In genomic region chr1:153783233-153784190, GRCh38 we compare ENCODE assay signal across 1 cellular context.
TF ChIP-seq lines count a peak whose summit lies in the region.

No MANE protein-coding gene starts in this region.

TF ChIP-seq in K562, 482 proteins besides CTCF, POLR2A, EP300 and RAD21 (continued from another document and continues in another):
- TF ChIP-seq, protein P1, sequence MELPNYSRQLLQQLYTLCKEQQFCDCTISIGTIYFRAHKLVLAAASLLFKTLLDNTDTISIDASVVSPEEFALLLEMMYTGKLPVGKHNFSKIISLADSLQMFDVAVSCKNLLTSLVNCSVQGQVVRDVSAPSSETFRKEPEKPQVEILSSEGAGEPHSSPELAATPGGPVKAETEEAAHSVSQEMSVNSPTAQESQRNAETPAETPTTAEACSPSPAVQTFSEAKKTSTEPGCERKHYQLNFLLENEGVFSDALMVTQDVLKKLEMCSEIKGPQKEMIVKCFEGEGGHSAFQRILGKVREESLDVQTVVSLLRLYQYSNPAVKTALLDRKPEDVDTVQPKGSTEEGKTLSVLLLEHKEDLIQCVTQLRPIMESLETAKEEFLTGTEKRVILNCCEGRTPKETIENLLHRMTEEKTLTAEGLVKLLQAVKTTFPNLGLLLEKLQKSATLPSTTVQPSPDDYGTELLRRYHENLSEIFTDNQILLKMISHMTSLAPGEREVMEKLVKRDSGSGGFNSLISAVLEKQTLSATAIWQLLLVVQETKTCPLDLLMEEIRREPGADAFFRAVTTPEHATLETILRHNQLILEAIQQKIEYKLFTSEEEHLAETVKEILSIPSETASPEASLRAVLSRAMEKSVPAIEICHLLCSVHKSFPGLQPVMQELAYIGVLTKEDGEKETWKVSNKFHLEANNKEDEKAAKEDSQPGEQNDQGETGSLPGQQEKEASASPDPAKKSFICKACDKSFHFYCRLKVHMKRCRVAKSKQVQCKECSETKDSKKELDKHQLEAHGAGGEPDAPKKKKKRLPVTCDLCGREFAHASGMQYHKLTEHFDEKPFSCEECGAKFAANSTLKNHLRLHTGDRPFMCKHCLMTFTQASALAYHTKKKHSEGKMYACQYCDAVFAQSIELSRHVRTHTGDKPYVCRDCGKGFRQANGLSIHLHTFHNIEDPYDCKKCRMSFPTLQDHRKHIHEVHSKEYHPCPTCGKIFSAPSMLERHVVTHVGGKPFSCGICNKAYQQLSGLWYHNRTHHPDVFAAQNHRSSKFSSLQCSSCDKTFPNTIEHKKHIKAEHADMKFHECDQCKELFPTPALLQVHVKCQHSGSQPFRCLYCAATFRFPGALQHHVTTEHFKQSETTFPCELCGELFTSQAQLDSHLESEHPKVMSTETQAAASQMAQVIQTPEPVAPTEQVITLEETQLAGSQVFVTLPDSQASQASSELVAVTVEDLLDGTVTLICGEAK (IDR thresholded peaks at IDR 0.05), result peak; percentile 58
- TF ChIP-seq, protein P1 (CRISPR knock-in tag; IDR thresholded peaks at IDR 0.05), result no peak
- no peak for TF ChIP-seq STAT5A (IDR thresholded peaks at IDR 0.05; ENCODE audit: borderline replicate concordance, low read length)
- no peak for TF ChIP-seq BMI1 (IDR thresholded peaks at IDR 0.05; ENCODE audit: low read length)
- TF ChIP-seq, protein P2, sequence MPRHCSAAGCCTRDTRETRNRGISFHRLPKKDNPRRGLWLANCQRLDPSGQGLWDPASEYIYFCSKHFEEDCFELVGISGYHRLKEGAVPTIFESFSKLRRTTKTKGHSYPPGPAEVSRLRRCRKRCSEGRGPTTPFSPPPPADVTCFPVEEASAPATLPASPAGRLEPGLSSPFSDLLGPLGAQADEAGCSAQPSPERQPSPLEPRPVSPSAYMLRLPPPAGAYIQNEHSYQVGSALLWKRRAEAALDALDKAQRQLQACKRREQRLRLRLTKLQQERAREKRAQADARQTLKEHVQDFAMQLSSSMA (CRISPR knock-in tag; IDR thresholded peaks at IDR 0.05), result no peak
- no peak for TF ChIP-seq CBX2 (IDR thresholded peaks at IDR 0.05; ENCODE audit: insufficient read depth, low read length, poor library complexity, severe bottlenecking)
- TF ChIP-seq ZNF354B (CRISPR knock-in tag; IDR thresholded peaks at IDR 0.05), result no peak
- TF ChIP-seq, protein P3, sequence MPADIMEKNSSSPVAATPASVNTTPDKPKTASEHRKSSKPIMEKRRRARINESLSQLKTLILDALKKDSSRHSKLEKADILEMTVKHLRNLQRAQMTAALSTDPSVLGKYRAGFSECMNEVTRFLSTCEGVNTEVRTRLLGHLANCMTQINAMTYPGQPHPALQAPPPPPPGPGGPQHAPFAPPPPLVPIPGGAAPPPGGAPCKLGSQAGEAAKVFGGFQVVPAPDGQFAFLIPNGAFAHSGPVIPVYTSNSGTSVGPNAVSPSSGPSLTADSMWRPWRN (IDR thresholded peaks at IDR 0.05; ENCODE audit: low read depth), result no peak
- TF ChIP-seq TAL1 (IDR thresholded peaks at IDR 0.05), result no peak
- TF ChIP-seq KDM5B (IDR thresholded peaks at IDR 0.05; ENCODE audit: insufficient replicate concordance, low read depth, low read length), result peak; percentile 92
- TF ChIP-seq CCNT2 (IDR thresholded peaks at IDR 0.05; ENCODE audit: borderline replicate concordance, extremely low read depth, insufficient read length, low read depth, low read length), result peak; percentile 64
- TF ChIP-seq CHCHD3 (CRISPR knock-in tag; IDR thresholded peaks at IDR 0.05), result peak; percentile 83; the same call in 1 of the 2 replicates
- no peak for TF ChIP-seq CAMTA2 (CRISPR knock-in tag; conservative IDR thresholded peaks at IDR 0.05)
- TF ChIP-seq MITF (IDR thresholded peaks at IDR 0.05), result no peak
- no peak for TF ChIP-seq NR2F6 (CRISPR knock-in tag; IDR thresholded peaks at IDR 0.05)
- TF ChIP-seq, protein P4, sequence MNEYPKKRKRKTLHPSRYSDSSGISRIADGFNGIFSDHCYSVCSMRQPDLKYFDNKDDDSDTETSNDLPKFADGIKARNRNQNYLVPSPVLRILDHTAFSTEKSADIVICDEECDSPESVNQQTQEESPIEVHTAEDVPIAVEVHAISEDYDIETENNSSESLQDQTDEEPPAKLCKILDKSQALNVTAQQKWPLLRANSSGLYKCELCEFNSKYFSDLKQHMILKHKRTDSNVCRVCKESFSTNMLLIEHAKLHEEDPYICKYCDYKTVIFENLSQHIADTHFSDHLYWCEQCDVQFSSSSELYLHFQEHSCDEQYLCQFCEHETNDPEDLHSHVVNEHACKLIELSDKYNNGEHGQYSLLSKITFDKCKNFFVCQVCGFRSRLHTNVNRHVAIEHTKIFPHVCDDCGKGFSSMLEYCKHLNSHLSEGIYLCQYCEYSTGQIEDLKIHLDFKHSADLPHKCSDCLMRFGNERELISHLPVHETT (CRISPR knock-in tag; conservative IDR thresholded peaks at IDR 0.05 in 1 of 2, IDR thresholded peaks at IDR 0.05 in 1 of 2), result peak in 1 of 2 experiments; percentile 82; a peak in 2 of 4 replicates
- no peak for TF ChIP-seq NCOR1 (IDR thresholded peaks at IDR 0.05)
- TF ChIP-seq, protein P5, sequence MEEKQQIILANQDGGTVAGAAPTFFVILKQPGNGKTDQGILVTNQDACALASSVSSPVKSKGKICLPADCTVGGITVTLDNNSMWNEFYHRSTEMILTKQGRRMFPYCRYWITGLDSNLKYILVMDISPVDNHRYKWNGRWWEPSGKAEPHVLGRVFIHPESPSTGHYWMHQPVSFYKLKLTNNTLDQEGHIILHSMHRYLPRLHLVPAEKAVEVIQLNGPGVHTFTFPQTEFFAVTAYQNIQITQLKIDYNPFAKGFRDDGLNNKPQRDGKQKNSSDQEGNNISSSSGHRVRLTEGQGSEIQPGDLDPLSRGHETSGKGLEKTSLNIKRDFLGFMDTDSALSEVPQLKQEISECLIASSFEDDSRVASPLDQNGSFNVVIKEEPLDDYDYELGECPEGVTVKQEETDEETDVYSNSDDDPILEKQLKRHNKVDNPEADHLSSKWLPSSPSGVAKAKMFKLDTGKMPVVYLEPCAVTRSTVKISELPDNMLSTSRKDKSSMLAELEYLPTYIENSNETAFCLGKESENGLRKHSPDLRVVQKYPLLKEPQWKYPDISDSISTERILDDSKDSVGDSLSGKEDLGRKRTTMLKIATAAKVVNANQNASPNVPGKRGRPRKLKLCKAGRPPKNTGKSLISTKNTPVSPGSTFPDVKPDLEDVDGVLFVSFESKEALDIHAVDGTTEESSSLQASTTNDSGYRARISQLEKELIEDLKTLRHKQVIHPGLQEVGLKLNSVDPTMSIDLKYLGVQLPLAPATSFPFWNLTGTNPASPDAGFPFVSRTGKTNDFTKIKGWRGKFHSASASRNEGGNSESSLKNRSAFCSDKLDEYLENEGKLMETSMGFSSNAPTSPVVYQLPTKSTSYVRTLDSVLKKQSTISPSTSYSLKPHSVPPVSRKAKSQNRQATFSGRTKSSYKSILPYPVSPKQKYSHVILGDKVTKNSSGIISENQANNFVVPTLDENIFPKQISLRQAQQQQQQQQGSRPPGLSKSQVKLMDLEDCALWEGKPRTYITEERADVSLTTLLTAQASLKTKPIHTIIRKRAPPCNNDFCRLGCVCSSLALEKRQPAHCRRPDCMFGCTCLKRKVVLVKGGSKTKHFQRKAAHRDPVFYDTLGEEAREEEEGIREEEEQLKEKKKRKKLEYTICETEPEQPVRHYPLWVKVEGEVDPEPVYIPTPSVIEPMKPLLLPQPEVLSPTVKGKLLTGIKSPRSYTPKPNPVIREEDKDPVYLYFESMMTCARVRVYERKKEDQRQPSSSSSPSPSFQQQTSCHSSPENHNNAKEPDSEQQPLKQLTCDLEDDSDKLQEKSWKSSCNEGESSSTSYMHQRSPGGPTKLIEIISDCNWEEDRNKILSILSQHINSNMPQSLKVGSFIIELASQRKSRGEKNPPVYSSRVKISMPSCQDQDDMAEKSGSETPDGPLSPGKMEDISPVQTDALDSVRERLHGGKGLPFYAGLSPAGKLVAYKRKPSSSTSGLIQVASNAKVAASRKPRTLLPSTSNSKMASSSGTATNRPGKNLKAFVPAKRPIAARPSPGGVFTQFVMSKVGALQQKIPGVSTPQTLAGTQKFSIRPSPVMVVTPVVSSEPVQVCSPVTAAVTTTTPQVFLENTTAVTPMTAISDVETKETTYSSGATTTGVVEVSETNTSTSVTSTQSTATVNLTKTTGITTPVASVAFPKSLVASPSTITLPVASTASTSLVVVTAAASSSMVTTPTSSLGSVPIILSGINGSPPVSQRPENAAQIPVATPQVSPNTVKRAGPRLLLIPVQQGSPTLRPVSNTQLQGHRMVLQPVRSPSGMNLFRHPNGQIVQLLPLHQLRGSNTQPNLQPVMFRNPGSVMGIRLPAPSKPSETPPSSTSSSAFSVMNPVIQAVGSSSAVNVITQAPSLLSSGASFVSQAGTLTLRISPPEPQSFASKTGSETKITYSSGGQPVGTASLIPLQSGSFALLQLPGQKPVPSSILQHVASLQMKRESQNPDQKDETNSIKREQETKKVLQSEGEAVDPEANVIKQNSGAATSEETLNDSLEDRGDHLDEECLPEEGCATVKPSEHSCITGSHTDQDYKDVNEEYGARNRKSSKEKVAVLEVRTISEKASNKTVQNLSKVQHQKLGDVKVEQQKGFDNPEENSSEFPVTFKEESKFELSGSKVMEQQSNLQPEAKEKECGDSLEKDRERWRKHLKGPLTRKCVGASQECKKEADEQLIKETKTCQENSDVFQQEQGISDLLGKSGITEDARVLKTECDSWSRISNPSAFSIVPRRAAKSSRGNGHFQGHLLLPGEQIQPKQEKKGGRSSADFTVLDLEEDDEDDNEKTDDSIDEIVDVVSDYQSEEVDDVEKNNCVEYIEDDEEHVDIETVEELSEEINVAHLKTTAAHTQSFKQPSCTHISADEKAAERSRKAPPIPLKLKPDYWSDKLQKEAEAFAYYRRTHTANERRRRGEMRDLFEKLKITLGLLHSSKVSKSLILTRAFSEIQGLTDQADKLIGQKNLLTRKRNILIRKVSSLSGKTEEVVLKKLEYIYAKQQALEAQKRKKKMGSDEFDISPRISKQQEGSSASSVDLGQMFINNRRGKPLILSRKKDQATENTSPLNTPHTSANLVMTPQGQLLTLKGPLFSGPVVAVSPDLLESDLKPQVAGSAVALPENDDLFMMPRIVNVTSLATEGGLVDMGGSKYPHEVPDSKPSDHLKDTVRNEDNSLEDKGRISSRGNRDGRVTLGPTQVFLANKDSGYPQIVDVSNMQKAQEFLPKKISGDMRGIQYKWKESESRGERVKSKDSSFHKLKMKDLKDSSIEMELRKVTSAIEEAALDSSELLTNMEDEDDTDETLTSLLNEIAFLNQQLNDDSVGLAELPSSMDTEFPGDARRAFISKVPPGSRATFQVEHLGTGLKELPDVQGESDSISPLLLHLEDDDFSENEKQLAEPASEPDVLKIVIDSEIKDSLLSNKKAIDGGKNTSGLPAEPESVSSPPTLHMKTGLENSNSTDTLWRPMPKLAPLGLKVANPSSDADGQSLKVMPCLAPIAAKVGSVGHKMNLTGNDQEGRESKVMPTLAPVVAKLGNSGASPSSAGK (IDR thresholded peaks at IDR 0.05), result peak; percentile 82
- TF ChIP-seq CSDE1 (IDR thresholded peaks at IDR 0.05), result no peak
- TF ChIP-seq MAFG (tag; conservative IDR thresholded peaks at IDR 0.05), result no peak
- TF ChIP-seq ZNF324 (CRISPR knock-in tag; IDR thresholded peaks at IDR 0.05), result no peak
- no peak for TF ChIP-seq ZNF408 (CRISPR knock-in tag; IDR thresholded peaks at IDR 0.05; ENCODE audit: low read depth)
- TF ChIP-seq CREBBP (IDR thresholded peaks at IDR 0.05; ENCODE audit: low read depth, low read length), result no peak
- no peak for TF ChIP-seq ZNF444 (CRISPR knock-in tag; IDR thresholded peaks at IDR 0.05)
- TF ChIP-seq RUNX1 (IDR thresholded peaks at IDR 0.05; ENCODE audit: low read depth), result no peak; the same call in 1 of the 2 replicates
- TF ChIP-seq ARNT (IDR thresholded peaks at IDR 0.05), result no peak
- TF ChIP-seq ZNF778 (CRISPR knock-in tag; IDR thresholded peaks at IDR 0.05), result no peak
- peak; percentile 92 for TF ChIP-seq SPI1 (IDR thresholded peaks at IDR 0.05; ENCODE audit: borderline replicate concordance, low read depth, low read length)
